ENCODE assay signal across 32 cellular contexts in the genomic region with DNA sequence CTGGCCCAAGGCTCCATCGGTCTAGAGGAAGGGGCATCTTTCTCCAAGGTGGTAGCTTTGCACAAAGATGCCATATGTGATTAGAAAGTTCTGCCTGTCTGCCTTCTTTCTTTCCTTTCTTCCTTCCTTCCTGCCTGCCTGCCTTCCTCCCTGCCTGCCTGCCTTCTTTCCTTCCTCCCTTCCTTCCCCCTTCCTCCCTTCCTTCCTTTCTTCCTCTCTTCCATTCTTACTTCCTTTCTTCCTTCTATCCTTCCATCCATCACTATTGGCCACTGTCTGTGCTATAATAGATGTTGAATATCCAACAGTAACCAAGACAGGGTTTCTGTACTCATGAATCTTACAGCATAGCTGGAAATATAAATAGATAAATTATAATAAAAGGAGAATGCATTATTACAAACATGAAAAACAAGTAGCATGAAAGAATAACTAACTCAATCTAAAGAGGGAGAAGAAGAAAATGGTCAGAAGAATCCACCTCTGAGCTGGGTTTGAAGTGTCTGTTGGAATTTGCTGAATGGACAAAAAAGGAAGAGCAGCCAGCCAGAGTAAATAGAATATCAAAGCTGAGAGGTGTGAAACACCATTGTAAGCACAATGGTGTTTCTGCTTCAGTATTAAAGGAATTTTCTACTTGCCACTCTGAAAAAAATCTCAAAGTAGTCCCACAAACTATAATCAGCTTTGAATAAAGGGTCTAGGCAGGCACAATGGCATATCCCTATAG.
"Had no signal": no experiment of that assay in that cellular context is flagged by ENCODE, and none has a peak within 500 bp of the region (broad histone marks: within the 10 kb centered on the region; RNA-seq: fewer than 3 reads in every experiment).

No MANE protein-coding gene starts in this region.

- H3K9me3 ChIP-seq: Peyer's patch, SJSA1, SK-N-SH had no signal

- H3K4me1 Mint-ChIP-seq: activated CD4-positive, alpha-beta T cell treated with anti-CD3 and anti-CD28 coated beads, Interleukin-2, amount 10 ng/mL, durations not matched to agents 24 days and 14 days; activated naive CD8-positive, alpha-beta T cell treated with anti-CD3 and anti-CD28 coated beads for 36 hours; activated T-helper 17 cell treated with anti-CD3 and anti-CD28 coated beads, Interleukin-2, amount 50 U/mL, for 72 hours; central memory CD8-positive, alpha-beta T cell had no signal

- ATAC-seq: activated CD8-positive, alpha-beta T cell treated with anti-CD3 and anti-CD28 coated beads for 36 hours; activated T-cell treated with anti-CD3 and anti-CD28 coated beads, Interleukin-2, amount 50 U/mL, for 72 hours; activated T-helper 17 cell treated with anti-CD3 and anti-CD28 coated beads, Interleukin-2, amount 50 U/mL, for 72 hours; PC-3 had no signal

- H3K36me3 Mint-ChIP-seq: activated naive CD8-positive, alpha-beta T cell treated with anti-CD3 and anti-CD28 coated beads for 36 hours had no signal

- H3K27me3 ChIP-seq: cardiac muscle cell, Peyer's patch, SJSA1 had no signal

- H3K27ac ChIP-seq: cardiac muscle cell, SJSA1 had no signal

- H3K4me2 ChIP-seq: SK-N-SH had no signal

- H3K4me3 ChIP-seq: cardiac muscle cell, Peyer's patch, SJSA1 had no signal

- H3K36me3 ChIP-seq: cardiac muscle cell, Peyer's patch, SJSA1 had no signal

- H3K4me3 Mint-ChIP-seq: activated CD4-positive, alpha-beta T cell treated with anti-CD3 and anti-CD28 coated beads, Interleukin-2, amount 10 ng/mL, durations not matched to agents 24 days and 14 days; activated CD8-positive, alpha-beta T cell treated with anti-CD3 and anti-CD28 coated beads for 36 hours; activated naive CD8-positive, alpha-beta T cell treated with anti-CD3 and anti-CD28 coated beads for 36 hours; activated T-cell treated with anti-CD3 and anti-CD28 coated beads, Interleukin-2, amount 50 U/mL, for 72 hours; activated T-helper 17 cell treated with anti-CD3 and anti-CD28 coated beads, Interleukin-2, amount 50 U/mL, for 72 hours; central memory CD8-positive, alpha-beta T cell; T-helper 1 cell treated with Interleukin-12 subunit alpha and Interleukin-12 subunit beta and Interleukin-4 antibody, amounts not matched to agents 30 μg/mL and 1 μg/mL, for 36 hours; T-helper 2 cell treated with Interferon-gamma antibody and Interleukin-4, amounts not matched to agents 5 μg/mL and 100 μg/mL, for 36 hours had no signal

- H3K27ac Mint-ChIP-seq: activated CD4-positive, alpha-beta T cell treated with anti-CD3 and anti-CD28 coated beads, Interleukin-2, amount 10 ng/mL, durations not matched to agents 24 days and 14 days; activated CD8-positive, alpha-beta T cell treated with anti-CD3 and anti-CD28 coated beads for 36 hours; activated naive CD8-positive, alpha-beta T cell treated with anti-CD3 and anti-CD28 coated beads for 36 hours; activated T-cell treated with anti-CD3 and anti-CD28 coated beads, Interleukin-2, amount 50 U/mL, for 72 hours; activated T-helper 17 cell treated with anti-CD3 and anti-CD28 coated beads, Interleukin-2, amount 50 U/mL, for 72 hours; T-helper 1 cell treated with Interleukin-12 subunit alpha and Interleukin-12 subunit beta and Interleukin-4 antibody, amounts not matched to agents 30 μg/mL and 1 μg/mL, for 36 hours; T-helper 2 cell treated with Interferon-gamma antibody and Interleukin-4, amounts not matched to agents 5 μg/mL and 100 μg/mL, for 36 hours had no signal

- DNase-seq: activated CD4-positive, alpha-beta T cell treated with anti-CD3 and anti-CD28 coated beads, Interleukin-2, amount 10 ng/mL, durations not matched to agents 24 days and 14 days; activated CD4-positive, alpha-beta T cell treated with anti-CD3 and anti-CD28 coated beads, Interleukin-2, amount 50 U/mL, for 4 hours; activated CD8-positive, alpha-beta T cell treated with anti-CD3 and anti-CD28 coated beads for 36 hours; activated effector memory CD4-positive, alpha-beta T cell treated with anti-CD3 and anti-CD28 coated beads, Interleukin-2, amount 50 U/mL, for 16 hours; activated naive CD4-positive, alpha-beta T cell; activated naive CD4-positive, alpha-beta T cell treated with anti-CD3 and anti-CD28 coated beads, Interleukin-2, amount 50 U/mL, for 16 hours; activated naive CD8-positive, alpha-beta T cell treated with anti-CD3 and anti-CD28 coated beads for 36 hours; activated T-cell treated with anti-CD3 and anti-CD28 coated beads, Interleukin-2, amount 50 U/mL, for 1 hour; activated T-cell treated with anti-CD3 and anti-CD28 coated beads, Interleukin-2, amount 50 U/mL, for 72 hours; amniotic stem cell; aorta; NCI-H1105; NCI-H1417 treated with DMSO at 0.1 percent for 48 hours; NCI-H187 treated with DMSO at 0.1 percent for 48 hours; NCI-H2081; NCI-H2171 treated with DMSO at 0.1 percent for 48 hours; NCI-H226; NCI-H446 treated with DMSO at 0.1 percent for 48 hours; NCI-H524; NCI-H82; PC-3; Peyer's patch; RPMI8226; SHP77 treated with DMSO at 0.1 percent for 48 hours; SK-N-SH had no signal

- FAIRE-seq: TTC549 had no signal

- H3K9me3 Mint-ChIP-seq: activated CD4-positive, alpha-beta T cell treated with anti-CD3 and anti-CD28 coated beads, Interleukin-2, amount 10 ng/mL, durations not matched to agents 24 days and 14 days; activated CD8-positive, alpha-beta T cell treated with anti-CD3 and anti-CD28 coated beads for 36 hours; activated naive CD8-positive, alpha-beta T cell treated with anti-CD3 and anti-CD28 coated beads for 36 hours; activated T-cell treated with anti-CD3 and anti-CD28 coated beads, Interleukin-2, amount 50 U/mL, for 72 hours; central memory CD8-positive, alpha-beta T cell; T-helper 1 cell treated with Interleukin-12 subunit alpha and Interleukin-12 subunit beta and Interleukin-4 antibody, amounts not matched to agents 30 μg/mL and 1 μg/mL, for 36 hours; T-helper 2 cell treated with Interferon-gamma antibody and Interleukin-4, amounts not matched to agents 5 μg/mL and 100 μg/mL, for 36 hours had no signal
